Comparison of ENCODE assay signal across 8 cellular contexts in the genomic region with DNA sequence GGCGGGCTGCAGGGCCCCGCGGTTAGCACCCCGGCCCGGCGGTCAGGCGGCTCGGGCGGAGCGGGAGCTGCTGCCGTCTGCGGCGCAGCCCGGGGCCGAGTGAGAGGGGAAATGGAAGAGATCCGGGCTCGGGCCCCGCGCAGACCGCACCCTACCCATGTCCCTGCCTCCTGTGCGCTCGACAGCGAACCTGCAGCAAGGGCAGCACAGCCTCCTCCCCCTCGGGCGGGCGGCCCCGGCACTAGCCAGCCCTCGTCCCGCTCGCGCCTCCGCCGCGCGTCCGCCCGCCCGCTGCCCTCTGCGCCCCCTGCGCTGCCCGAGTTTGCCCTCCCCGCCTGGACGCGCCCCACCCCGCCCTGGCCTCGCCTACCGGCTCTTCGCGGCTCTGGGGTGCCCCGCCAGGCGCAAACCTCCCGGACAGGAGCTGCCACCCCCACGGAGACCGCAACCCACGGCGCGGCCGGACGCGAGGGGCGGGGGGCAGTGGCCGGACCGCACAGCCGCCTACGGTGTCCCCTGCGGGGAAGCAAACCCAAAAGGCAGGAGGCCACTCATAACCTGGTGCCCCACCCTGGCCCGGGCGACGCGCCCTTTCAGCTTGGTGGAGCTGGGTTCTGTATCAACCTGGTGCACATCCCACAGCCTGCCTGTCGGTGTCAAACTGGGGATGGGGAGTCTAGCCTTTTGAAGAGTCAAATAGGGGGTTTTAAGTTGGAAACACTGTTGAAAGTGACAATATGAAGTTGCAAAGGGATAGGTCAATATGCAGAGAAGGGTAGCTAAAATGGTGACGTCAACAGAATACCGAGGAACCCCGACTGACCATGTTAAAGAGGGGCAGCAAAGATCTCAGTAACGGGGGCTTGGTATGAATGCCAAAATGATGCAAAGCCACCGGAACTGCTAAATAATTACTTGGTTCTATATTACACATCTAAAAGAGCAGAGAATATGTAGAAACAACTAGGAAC. TPM values are rescaled to one million over a fixed set of nuclear protein-coding genes. Genes with fewer than 3 reads are reported as not detected.
A peak's percentile ranks its signal among the peaks of the same experiment; 100 is the strongest.
DNase-seq lines count a peak whose midpoint lies in the region; ATAC-seq and TF ChIP-seq lines count a peak whose summit lies in the region.

IHH (minus strand) TSS at position 101 of the 971 bp plus-strand sequence. CDS start 454 bp downstream, outside the sequence.

- H3K36me3 Mint-ChIP-seq in chondrocyte (ENCODE audit: low read depth) = peaks cover 3% of the 10 kb centered on the region

- no peaks in the 10 kb centered on the region for H3K9me3 ChIP-seq in BE2C
- no peaks in the 10 kb centered on the region for H3K9me3 ChIP-seq in HUES48 (ENCODE audit: control insufficient read depth, insufficient read depth, low read length)
- H3K9me3 ChIP-seq in muscle layer of duodenum (ENCODE audit: control insufficient read depth in 1 of 2, low read length in 2 of 2) = no peaks in the 10 kb centered on the region

- H3K27me3 Mint-ChIP-seq in chondrocyte (ENCODE audit: low read depth) = peaks cover 52% of the 10 kb centered on the region

- peaks cover 21% of the 10 kb centered on the region for H3K4me1 Mint-ChIP-seq in chondrocyte (ENCODE audit: low read depth)

- no peak for TF ChIP-seq CTCF in BE2C (IDR thresholded peaks at IDR 0.05; ENCODE audit: low read depth, low read length)
- no peak for TF ChIP-seq CTCF in chondrocyte (IDR thresholded peaks at IDR 0.05)

- ATAC-seq in HG03159 (IDR thresholded peaks at IDR 0.05; ENCODE audit: unreplicated experiment) (no peak), HG02610 (IDR thresholded peaks at IDR 0.05; ENCODE audit: unreplicated experiment) (no peak)

- H3K27me3 ChIP-seq in BE2C = peaks cover 70% of the 10 kb centered on the region
- H3K27me3 ChIP-seq in HUES48 (ENCODE audit: control insufficient read depth, insufficient read depth, low read length) = peaks cover 94% of the 10 kb centered on the region
- H3K27me3 ChIP-seq in muscle layer of duodenum (ENCODE audit: low read depth, low read length) = peaks cover 56% of the 10 kb centered on the region

- H3K27ac Mint-ChIP-seq in chondrocyte (ENCODE audit: unreplicated experiment) = no peak within 1 kb of the TSS

- H3K36me3 ChIP-seq in BE2C (no peaks in the 10 kb centered on the region), HUES48 (ENCODE audit: control insufficient read depth, insufficient read depth, low read length) (no peaks in the 10 kb centered on the region), muscle layer of duodenum (ENCODE audit: control insufficient read depth in 1 of 2, insufficient read depth in 2 of 2, low read length in 2 of 2) (no peaks in the 10 kb centered on the region)

- H3K27ac ChIP-seq in HUES48 (ENCODE audit: low read depth, low read length) (no peak within 1 kb of the TSS), muscle layer of duodenum (ENCODE audit: low read length) (no peak within 1 kb of the TSS)

- H3K4me1 ChIP-seq in BE2C = peaks cover 2% of the 10 kb centered on the region; the same call in 1 of the 2 replicates
- H3K4me1 ChIP-seq in HUES48 (ENCODE audit: control insufficient read depth, insufficient read depth, low read length) = peaks cover 34% of the 10 kb centered on the region
- peaks cover 0 to 38% of the 10 kb centered on the region in 2 donors for H3K4me1 ChIP-seq in muscle layer of duodenum (ENCODE audit: control insufficient read depth in 1 of 2, insufficient read depth in 2 of 2, low read length in 2 of 2)

- H3K4me3 Mint-ChIP-seq in chondrocyte (ENCODE audit: unreplicated experiment) = peak within 1 kb of the TSS; percentile 57

- H3K9me3 Mint-ChIP-seq in chondrocyte (ENCODE audit: low read depth) = no peaks in the 10 kb centered on the region

- DNase-seq in BE2C (peak; percentile 43), chondrocyte (ENCODE audit: low spot score) (no peak), occipital lobe (lab: John Stamatoyannopoulos, UW) (no peak)
- DNase-seq in stimulated activated CD4-positive, alpha-beta T cell treated with anti-CD3 and anti-CD28 coated beads, Interleukin-4, amount 100 ng/mL, for 24 hours = no peak

- no peak within 1 kb of the TSS for H3K9ac ChIP-seq in HUES48 (ENCODE audit: low read depth, low read length)

- H3K4me3 ChIP-seq in BE2C (ENCODE audit: low read depth, low read length) = no peak within 1 kb of the TSS
- peak within 1 kb of the TSS; percentile 49; the same call in 1 of the 2 replicates for H3K4me3 ChIP-seq in HUES48 (ENCODE audit: low read depth, low read length)
- H3K4me3 ChIP-seq in muscle layer of duodenum (ENCODE audit: low read depth in 1 of 2, low read length in 2 of 2) = peak within 1 kb of the TSS; percentile 38 to 50

RNA-seq across cellular contexts. Expression of gene IHH, which starts in this region (rescaled TPM):
- not detected for polyA plus RNA-seq in BE2C (2012; ENCODE audit: insufficient read depth, insufficient read length, low read depth)
- total RNA-seq in chondrocyte = 0.19 TPM in 1 of 3 replicates, not detected in the others
- 0.16 TPM for total RNA-seq in occipital lobe
